27 cellular contexts compared by ENCODE assay signal in genomic region chr22:30190619-30191018, GRCh38. TPM values are rescaled to one million over a fixed set of nuclear protein-coding genes. Genes with fewer than 3 reads are reported as not detected.
DNase-seq lines count a peak whose midpoint lies in the region; ATAC-seq and TF ChIP-seq lines count a peak whose summit lies in the region.
"Had no signal": no experiment of that assay in that cellular context is flagged by ENCODE, and none has a peak within 500 bp of the region (broad histone marks: within the 10 kb centered on the region; RNA-seq: fewer than 3 reads in every experiment).

No MANE protein-coding gene starts in this region.

- H3K4me1 ChIP-seq in neutrophil (ENCODE audit: control insufficient read depth in 1 of 2, insufficient read depth in 1 of 2, low read depth in 1 of 2, low read length in 1 of 2): peaks cover 94 to 97% of the 10 kb centered on the region in 2 experiments
- H3K4me1 ChIP-seq in trophoblast cell (ENCODE audit: control insufficient read depth in 1 of 2, insufficient read depth in 2 of 2, low read length in 2 of 2): peaks cover 0 to 2% of the 10 kb centered on the region in 2 experiments
- H3K4me1 ChIP-seq: gastrocnemius medialis had no signal

- H3K4me3 Mint-ChIP-seq in activated CD4-positive, alpha-beta T cell treated with anti-CD3 and anti-CD28 coated beads, Interleukin-2, amount 10 ng/mL, durations not matched to agents 7 days and 5 days: no peak overlapping the region
- peak overlapping the region; percentile 53 for H3K4me3 Mint-ChIP-seq in activated T-helper 17 cell treated with anti-CD3 and anti-CD28 coated beads, Interleukin-2, amount 50 U/mL, for 72 hours
- H3K4me3 Mint-ChIP-seq: endodermal cell; naive thymus-derived CD8-positive, alpha-beta T cell; T-cell had no signal

- H2BK120ac ChIP-seq in trophoblast cell (ENCODE audit: insufficient read depth, low read length, poor library complexity): no peak overlapping the region

- no peak overlapping the region for H3K9ac ChIP-seq in trophoblast cell (ENCODE audit: low read length)

- no peaks in the 10 kb centered on the region for H3K79me2 ChIP-seq in trophoblast cell (ENCODE audit: control insufficient read depth, insufficient read depth, low read length, poor library complexity)

- H3K23ac ChIP-seq in trophoblast cell (ENCODE audit: low read length): no peak overlapping the region

- in situ Hi-C loops in KBM-7 (cut with MboI; ENCODE audit: low pct_unique_long_range_greater_than_20kb, low sequenced_read_pairs): no loop called here

- no peak overlapping the region for H2BK12ac ChIP-seq in trophoblast cell (ENCODE audit: low read length)

- no peak overlapping the region for H4K91ac ChIP-seq in trophoblast cell (ENCODE audit: low read depth, low read length)

- no peak overlapping the region for H3K4me2 ChIP-seq in trophoblast cell (ENCODE audit: low read length)

- H3K9me3 ChIP-seq in neutrophil: no peaks in the 10 kb centered on the region
- H3K9me3 ChIP-seq in trophoblast cell (ENCODE audit: insufficient read depth, low read depth, low read length): no peaks in the 10 kb centered on the region
- H3K9me3 ChIP-seq: gastrocnemius medialis, left lung, SJSA1, stomach, tibial artery had no signal

- no peak overlapping the region for H4K12ac ChIP-seq in trophoblast cell (ENCODE audit: low read depth, low read length)

- DNase-seq in activated CD4-positive, alpha-beta T cell treated with anti-CD3 and anti-CD28 coated beads, Interleukin-2, amount 10 ng/mL, durations not matched to agents 7 days and 5 days: no peak
- DNase-seq in activated CD4-positive, alpha-beta T cell treated with anti-CD3 and anti-CD28 coated beads for 48 hours: no peak
- DNase-seq in KBM-7 (peak; percentile 49), trophoblast cell (no peak)
- DNase-seq: activated CD8-positive, alpha-beta memory T cell treated with anti-CD3 and anti-CD28 coated beads, Interleukin-2, amount 50 U/mL, for 4 hours; activated naive CD4-positive, alpha-beta T cell; AML-193; DMS53; endodermal cell; gastrocnemius medialis; hypothalamus; left lung; MV-4-11; naive thymus-derived CD8-positive, alpha-beta T cell; NCI-H524; NK-92 treated with Interleukin-12 subunit alpha and Interleukin-12 subunit beta, amount 100 ng/mL, for 24 hours; right cardiac atrium; stomach; T-cell; tibial artery had no signal

- no peak overlapping the region for H3K18ac ChIP-seq in trophoblast cell (ENCODE audit: low read length)

- ATAC-seq in activated T-helper 17 cell treated with anti-CD3 and anti-CD28 coated beads, Interleukin-2, amount 50 U/mL, for 72 hours (replicated peaks): no peak
- ATAC-seq in HG03521 (IDR thresholded peaks at IDR 0.05; ENCODE audit: unreplicated experiment) (no peak), GM18505 (IDR thresholded peaks at IDR 0.05; ENCODE audit: unreplicated experiment) (no peak)
- ATAC-seq: gastrocnemius medialis; K562; left lung; naive thymus-derived CD8-positive, alpha-beta T cell; right cardiac atrium; T-cell had no signal

- H2BK5ac ChIP-seq in trophoblast cell (ENCODE audit: low read depth, low read length, poor library complexity): no peak overlapping the region

- TF ChIP-seq CTCF in neutrophil (IDR thresholded peaks at IDR 0.05): no peak

- H3K27ac ChIP-seq in neutrophil (peak overlapping the region; percentile 96), trophoblast cell (ENCODE audit: low read depth, low read length) (no peak overlapping the region)
- H3K27ac ChIP-seq: cardiac muscle cell, gastrocnemius medialis, left lung, SJSA1, stomach, tibial artery had no signal

- no peaks in the 10 kb centered on the region for H3K36me3 ChIP-seq in neutrophil
- no peaks in the 10 kb centered on the region for H3K36me3 ChIP-seq in trophoblast cell (ENCODE audit: control insufficient read depth in 1 of 2, insufficient read depth in 2 of 2, low read length in 2 of 2)
- H3K36me3 ChIP-seq: cardiac muscle cell, gastrocnemius medialis, left lung, SJSA1, stomach, tibial artery had no signal

- H2AFZ ChIP-seq in trophoblast cell (ENCODE audit: insufficient read depth, low read length, poor library complexity): no peak overlapping the region

- H3K79me1 ChIP-seq in trophoblast cell (ENCODE audit: low read length): no peaks in the 10 kb centered on the region

- H3K4me3 ChIP-seq in neutrophil (ENCODE audit: low read depth in 1 of 2, low read length in 1 of 2) (no peak overlapping the region), trophoblast cell (ENCODE audit: low read depth, low read length) (no peak overlapping the region)
- H3K4me3 ChIP-seq: cardiac muscle cell, gastrocnemius medialis, K562, left lung, SJSA1, stomach, tibial artery had no signal

- no peak overlapping the region for H4K8ac ChIP-seq in trophoblast cell (ENCODE audit: low read depth, low read length)

- TF ChIP-seq POLR2A in GM18505 (IDR thresholded peaks at IDR 0.05; ENCODE audit: borderline replicate concordance, extremely low read depth, insufficient read depth, insufficient read length): no peak

- H3K36me3 Mint-ChIP-seq in activated CD4-positive, alpha-beta T cell treated with anti-CD3 and anti-CD28 coated beads, Interleukin-2, amount 10 ng/mL, durations not matched to agents 7 days and 5 days (ENCODE audit: low read depth): peaks cover 45% of the 10 kb centered on the region
- no peaks in the 10 kb centered on the region for H3K36me3 Mint-ChIP-seq in activated T-helper 17 cell treated with anti-CD3 and anti-CD28 coated beads, Interleukin-2, amount 50 U/mL, for 72 hours (ENCODE audit: low read depth)
- H3K36me3 Mint-ChIP-seq: naive thymus-derived CD8-positive, alpha-beta T cell; T-cell had no signal

- H2AK5ac ChIP-seq in trophoblast cell (ENCODE audit: low read length): no peak overlapping the region

- H3K27ac Mint-ChIP-seq in activated CD4-positive, alpha-beta T cell treated with anti-CD3 and anti-CD28 coated beads, Interleukin-2, amount 10 ng/mL, durations not matched to agents 7 days and 5 days: peak overlapping the region; percentile 68
- H3K27ac Mint-ChIP-seq in activated T-helper 17 cell treated with anti-CD3 and anti-CD28 coated beads, Interleukin-2, amount 50 U/mL, for 72 hours: peak overlapping the region; percentile 80
- H3K27ac Mint-ChIP-seq: endodermal cell, T-cell had no signal

- H3K4ac ChIP-seq in trophoblast cell (ENCODE audit: low read depth, low read length): no peak overlapping the region

- H3K4me1 Mint-ChIP-seq in activated CD4-positive, alpha-beta T cell treated with anti-CD3 and anti-CD28 coated beads, Interleukin-2, amount 10 ng/mL, durations not matched to agents 7 days and 5 days: peaks cover 91% of the 10 kb centered on the region
- peaks cover 53% of the 10 kb centered on the region for H3K4me1 Mint-ChIP-seq in activated T-helper 17 cell treated with anti-CD3 and anti-CD28 coated beads, Interleukin-2, amount 50 U/mL, for 72 hours

- no CpG with 5 or more reads among the region's 1 CpG for WGBS in trophoblast cell (ENCODE audit: extremely low coverage, insufficient coverage, insufficient read length)

- H3K9me3 Mint-ChIP-seq in activated CD4-positive, alpha-beta T cell treated with anti-CD3 and anti-CD28 coated beads, Interleukin-2, amount 10 ng/mL, durations not matched to agents 7 days and 5 days: peaks cover 30% of the 10 kb centered on the region
- peaks cover 5% of the 10 kb centered on the region for H3K9me3 Mint-ChIP-seq in activated T-helper 17 cell treated with anti-CD3 and anti-CD28 coated beads, Interleukin-2, amount 50 U/mL, for 72 hours
- H3K9me3 Mint-ChIP-seq: endodermal cell; naive thymus-derived CD8-positive, alpha-beta T cell; T-cell had no signal

- POLR2A ChIA-PET in activated CD4-positive, alpha-beta T cell treated with anti-CD3 and anti-CD28 coated beads, Interleukin-2, amount 10 ng/mL, durations not matched to agents 7 days and 5 days (lab: Charles Lee): interaction anchor here (0.6 to 1.4 kb wide), 3 partner anchors 44 to 48 kb away, joined by 3 read pairs; no protein-coding TSS in a partner anchor

- H3K27me3 ChIP-seq in neutrophil (no peaks in the 10 kb centered on the region), trophoblast cell (ENCODE audit: insufficient read depth, low read length) (no peaks in the 10 kb centered on the region)
- H3K27me3 ChIP-seq: left lung, SJSA1, stomach had no signal

- CTCF ChIA-PET in activated CD4-positive, alpha-beta T cell treated with anti-CD3 and anti-CD28 coated beads, Interleukin-2, amount 10 ng/mL, durations not matched to agents 7 days and 5 days (lab: Charles Lee): interaction anchor here (0.9 to 4.9 kb wide), 6 partner anchors 9 to 30 kb away, joined by 3 to 34 read pairs (median 4); no protein-coding TSS in a partner anchor

- H3K27me3 Mint-ChIP-seq in activated CD4-positive, alpha-beta T cell treated with anti-CD3 and anti-CD28 coated beads, Interleukin-2, amount 10 ng/mL, durations not matched to agents 7 days and 5 days: no peaks in the 10 kb centered on the region
- no peaks in the 10 kb centered on the region for H3K27me3 Mint-ChIP-seq in activated T-helper 17 cell treated with anti-CD3 and anti-CD28 coated beads, Interleukin-2, amount 50 U/mL, for 72 hours
- H3K27me3 Mint-ChIP-seq: naive thymus-derived CD8-positive, alpha-beta T cell; T-cell had no signal

- H3K14ac ChIP-seq in trophoblast cell (ENCODE audit: low read length): no peak overlapping the region

RNA-seq across cellular contexts. Expression of gene LIF, which starts 55.9 kb away (rescaled TPM):
- 100 to 1,000 TPM; 102 to 103 TPM for total RNA-seq in activated CD4-positive, alpha-beta T cell treated with anti-CD3 and anti-CD28 coated beads, Interleukin-2, amount 10 ng/mL, durations not matched to agents 7 days and 5 days
- 100 to 1,000 TPM; 175 to 300 TPM for total RNA-seq in activated T-helper 17 cell treated with anti-CD3 and anti-CD28 coated beads, Interleukin-2, amount 50 U/mL, for 72 hours
- polyA plus RNA-seq in trophoblast cell (2013): 1.2 and 1.4 TPM in 2 replicates
- total RNA-seq: gastrocnemius medialis; naive thymus-derived CD8-positive, alpha-beta T cell had no signal
- polyA plus RNA-seq: naive thymus-derived CD8-positive, alpha-beta T cell had no signal
